8 cellular contexts compared by ENCODE assay signal in the genomic region with DNA sequence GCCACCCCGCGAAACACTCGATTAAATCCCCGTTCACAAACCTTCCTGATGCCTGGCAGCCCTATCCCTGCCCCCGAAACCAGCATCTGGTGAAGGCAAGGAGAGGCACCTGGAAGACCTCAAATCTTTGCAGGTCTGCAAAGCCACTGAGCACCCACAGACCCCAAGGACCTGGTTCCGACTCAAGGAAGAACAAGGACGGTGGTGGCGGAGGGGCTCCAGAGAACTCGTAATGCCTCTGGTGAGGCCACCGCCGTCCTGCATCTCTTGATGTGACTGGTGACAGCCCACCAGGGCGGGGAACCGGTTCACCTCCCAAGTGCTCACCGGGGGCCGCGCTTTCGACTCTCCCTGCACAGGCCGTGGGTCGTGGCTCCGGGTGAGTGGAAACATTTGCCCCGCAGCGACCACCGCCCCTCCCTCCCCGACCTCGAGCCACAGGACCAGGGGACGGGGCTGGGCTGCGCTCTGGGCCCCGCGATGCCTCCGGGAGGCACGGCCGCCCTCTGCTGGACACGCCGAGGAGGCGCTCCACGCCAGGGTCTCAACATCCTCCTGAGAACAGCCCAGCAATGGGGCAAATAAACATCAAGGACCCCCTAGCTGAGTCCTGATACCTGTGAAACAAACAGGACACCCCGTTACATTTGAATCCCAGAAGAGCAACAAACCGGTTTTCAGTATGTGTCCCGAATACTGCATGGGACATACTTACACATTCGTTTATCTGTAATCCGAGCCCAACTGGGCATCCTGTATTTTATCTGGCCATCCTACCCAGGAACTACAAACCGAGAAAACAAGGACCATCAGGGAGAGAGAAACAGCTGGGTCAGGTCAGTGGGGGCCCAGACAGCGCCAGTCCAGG. TPM values are rescaled to one million over a fixed set of nuclear protein-coding genes. Genes with fewer than 3 reads are reported as not detected.
DNase-seq lines count a peak whose midpoint lies in the region; ATAC-seq and TF ChIP-seq lines count a peak whose summit lies in the region.

No MANE protein-coding gene starts in this region.

- no peak overlapping the region for H3K4me3 ChIP-seq in PC-9
- peak overlapping the region; percentile 37 for H3K4me3 ChIP-seq in adipocyte (ENCODE audit: low read length)
- H3K4me3 ChIP-seq in iPS-18a (ENCODE audit: low read length), result peak overlapping the region; percentile 17

- no peak overlapping the region for H2AFZ ChIP-seq in PC-9

- no peaks in the 10 kb centered on the region for H3K79me2 ChIP-seq in PC-9 (ENCODE audit: low read depth)

- POLR2A ChIA-PET in PC-9 (lab: Charles Lee; ENCODE audit: unreplicated experiment), result no interaction called here

- H3K9ac ChIP-seq in adipocyte (ENCODE audit: low read length), result no peak overlapping the region
- no peak overlapping the region for H3K9ac ChIP-seq in iPS-18a (ENCODE audit: low read length)

- no peak overlapping the region for H3K27ac ChIP-seq in PC-9
- no peak overlapping the region for H3K27ac ChIP-seq in iPS-18a (ENCODE audit: low read length)

- H3F3A ChIP-seq in PC-9 (ENCODE audit: insufficient read depth, low read depth), result peaks cover 26% of the 10 kb centered on the region

- no peaks in the 10 kb centered on the region for H3K36me3 ChIP-seq in PC-9 (ENCODE audit: low read depth)
- no peaks in the 10 kb centered on the region for H3K36me3 ChIP-seq in adipocyte (ENCODE audit: control insufficient read depth, insufficient read depth, low read length, severe bottlenecking)
- H3K36me3 ChIP-seq in iPS-18a (ENCODE audit: control insufficient read depth, low read depth, low read length), result no peaks in the 10 kb centered on the region

- no TSS peak for BruUV-seq in PC-9 (replicated peaks; lab: Mats Ljungman, UMichigan)

- H3K9me3 ChIP-seq in PC-9 (ENCODE audit: insufficient read depth, low read depth), result no peaks in the 10 kb centered on the region
- H3K9me3 ChIP-seq in adipocyte (ENCODE audit: control insufficient read depth, low read length), result peaks cover 3% of the 10 kb centered on the region
- no peaks in the 10 kb centered on the region for H3K9me3 ChIP-seq in iPS-18a (ENCODE audit: control insufficient read depth, low read depth, low read length)

- H3K4me2 ChIP-seq in PC-9, result no peak overlapping the region

- no peak for ATAC-seq in GM18520 (IDR thresholded peaks at IDR 0.05; ENCODE audit: unreplicated experiment)

- intact Hi-C loops in PC-9 (cut with micrococcal nuclease; ENCODE audit: unreplicated experiment), result no loop called here

- DNase-seq in NOMO-1 treated with DMSO at 0.1 percent for 48 hours (lab: John Stamatoyannopoulos, UW; ENCODE audit: unreplicated experiment), result peak; percentile 2
- DNase-seq in NOMO-1 (lab: John Stamatoyannopoulos, UW; ENCODE audit: unreplicated experiment in 2 of 2), result no peak
- peak in 1 of 2 experiments; percentile 52 for DNase-seq in PC-9
- DNase-seq in adipocyte (ENCODE audit: low read depth), result peak; percentile 57
- DNase-seq in stimulated activated CD4-positive, alpha-beta T cell treated with anti-CD3 and anti-CD28 coated beads, Interleukin-12 subunit alpha, Interleukin-12 subunit beta, amount 100 ng/mL, for 4 hours, result peak; percentile 49
- no peak for DNase-seq in NCI-H146 (lab: John Stamatoyannopoulos, UW)

- CTCF ChIA-PET in PC-9 (lab: Charles Lee), result interaction anchor here (0.7 kb wide), 1 partner anchor 292 kb away, joined by 3 read pairs; no protein-coding TSS in a partner anchor

- no peaks in the 10 kb centered on the region for H3K9me2 ChIP-seq in PC-9 (ENCODE audit: insufficient read depth)

- peak; percentile 68 for TF ChIP-seq CTCF in PC-9 (conservative IDR thresholded peaks at IDR 0.05)

- no peaks in the 10 kb centered on the region for H3K4me1 ChIP-seq in PC-9 (replicated peaks; ENCODE audit: insufficient read depth)
- H3K4me1 ChIP-seq in adipocyte (ENCODE audit: control insufficient read depth, insufficient read depth, low read length), result peaks cover 11% of the 10 kb centered on the region
- peaks cover 10% of the 10 kb centered on the region for H3K4me1 ChIP-seq in iPS-18a (ENCODE audit: control insufficient read depth, low read depth, low read length)

- H4K20me1 ChIP-seq in PC-9 (ENCODE audit: insufficient read depth), result no peaks in the 10 kb centered on the region

- H3K27me3 ChIP-seq in PC-9 (ENCODE audit: insufficient read depth, low read depth), result no peaks in the 10 kb centered on the region
- peaks cover 34% of the 10 kb centered on the region for H3K27me3 ChIP-seq in adipocyte (replicated peaks; ENCODE audit: control insufficient read depth, insufficient read depth, low read length)
- H3K27me3 ChIP-seq in iPS-18a (ENCODE audit: control insufficient read depth, insufficient read depth, low read length), result peaks cover 32% of the 10 kb centered on the region

RNA-seq across cellular contexts. Expression of a gene that starts 3.9 kb away (rescaled TPM):
- total RNA-seq in PC-9 (2021), result 143 and 146 TPM in 2 replicates

RNA-seq across cellular contexts. Expression of a gene that starts 49.5 kb away (rescaled TPM):
- total RNA-seq in PC-9 (2021), result 23.3 and 25.2 TPM in 2 replicates

Comparison
In these comparisons a context has a peak if more than half of its experiments do, and no peak if none do; other contexts are left out.
1. DNase-seq: peak in NOMO-1 treated with DMSO at 0.1 percent for 48 hours (single experiment), adipocyte (single experiment) and stimulated activated CD4-positive, alpha-beta T cell treated with anti-CD3 and anti-CD28 coated beads, Interleukin-12 subunit alpha, Interleukin-12 subunit beta, amount 100 ng/mL, for 4 hours (single experiment); none in NOMO-1 (0 of 2) and NCI-H146 (single experiment).